In the genomic region with DNA sequence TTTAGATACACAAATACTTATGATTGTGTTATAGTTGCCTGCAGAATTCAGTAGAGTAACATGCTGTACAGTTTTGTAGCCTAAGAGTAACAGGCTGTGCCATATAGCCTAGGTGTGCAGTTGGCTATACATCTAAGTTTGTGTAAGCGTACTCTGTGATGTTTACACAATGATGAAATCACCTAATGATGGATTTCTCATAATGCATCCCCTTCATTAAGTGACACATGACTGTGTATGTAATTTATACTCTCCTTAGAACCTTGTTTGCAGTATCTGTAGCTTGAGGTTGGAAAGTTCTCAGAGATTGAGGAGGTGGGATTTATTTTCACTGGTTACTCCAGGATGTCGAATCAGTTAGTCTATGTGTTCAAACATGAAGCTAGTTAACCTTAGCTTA, we compare ENCODE assay signal across 24 cellular contexts.
DNase-seq lines count a peak whose midpoint lies in the region; ATAC-seq, FAIRE-seq and TF ChIP-seq lines count a peak whose summit lies in the region.
"Had no signal": no experiment of that assay in that cellular context is flagged by ENCODE, and none has a peak within 500 bp of the region (broad histone marks: within the 10 kb centered on the region; RNA-seq: fewer than 3 reads in every experiment).

No MANE protein-coding gene starts in this region.

- H3K36me3 ChIP-seq in HepG2 (replicated peaks in 1 of 2; ENCODE audit: control insufficient read depth in 1 of 2, insufficient read depth in 2 of 2, low read length in 2 of 2) (no peaks in the 10 kb centered on the region), right lobe of liver (no peaks in the 10 kb centered on the region)
- H3K36me3 ChIP-seq: BLaER1, MG63 had no signal

- H4K20me1 ChIP-seq in HepG2 (ENCODE audit: insufficient read depth, low read length), result no peaks in the 10 kb centered on the region
- H4K20me1 ChIP-seq: BLaER1 had no signal

- no peak for FAIRE-seq in HepG2 (lab: Jason Lieb, UNC)
- FAIRE-seq: A549, H54, HTR-8/SVneo had no signal

- H3K4me2 ChIP-seq in HepG2 (ENCODE audit: low read depth, low read length), result no peak overlapping the region
- H3K4me2 ChIP-seq: A549, BLaER1 had no signal

- no peak for ATAC-seq in HepG2
- ATAC-seq in right lobe of liver, result no peak
- no peak for ATAC-seq in activated naive CD8-positive, alpha-beta T cell treated with anti-CD3 and anti-CD28 coated beads, Interleukin-2, amount 50 U/mL, for 24 hours
- ATAC-seq: A549, SK-N-SH treated with all-trans-retinoic acid at 6 μM for 48 hours, T-cell had no signal

- TF ChIP-seq POLR2A in HepG2 (IDR thresholded peaks at IDR 0.05; ENCODE audit: insufficient read depth in 1 of 2, low read depth in 2 of 2, low read length in 2 of 2) (no peak), right lobe of liver (IDR thresholded peaks at IDR 0.05) (no peak)

- BruUV-seq in HepG2 (replicated peaks; lab: Mats Ljungman, UMichigan), result no TSS peak

- no peak overlapping the region for H3K27ac ChIP-seq in HepG2 (ENCODE audit: extremely low read length, insufficient read depth, low read length)
- no peak overlapping the region for H3K27ac ChIP-seq in right lobe of liver
- H3K27ac ChIP-seq: A549, BLaER1 had no signal

- H3K4me1 Mint-ChIP-seq in activated naive CD8-positive, alpha-beta T cell treated with anti-CD3 and anti-CD28 coated beads, Interleukin-2, amount 50 U/mL, for 24 hours, result no peaks in the 10 kb centered on the region
- H3K4me1 Mint-ChIP-seq: IgD-negative memory B cell had no signal

- peaks cover 0 to 6% of the 10 kb centered on the region in 2 experiments; a peak in 1 of 5 replicates for H3K27me3 ChIP-seq in HepG2 (ENCODE audit: control insufficient read depth in 1 of 2, insufficient read depth in 2 of 2, low read length in 2 of 2)
- H3K27me3 ChIP-seq in right lobe of liver, result no peaks in the 10 kb centered on the region
- H3K27me3 ChIP-seq: BLaER1, MG63 had no signal

- CTCF ChIA-PET in HepG2 (lab: Yijun Ruan, JAX; ENCODE audit: low intra/inter-chr PET ratio, low total read pairs), result no interaction called here

- peaks cover 8% of the 10 kb centered on the region for H3K4me1 ChIP-seq in HepG2 (ENCODE audit: insufficient read depth, low read length)
- peaks cover 0 to 10% (median 0%) of the 10 kb centered on the region in 4 donors for H3K4me1 ChIP-seq in right lobe of liver
- H3K4me1 ChIP-seq: A549, BLaER1 had no signal

- in situ Hi-C loops in HepG2 (cut with HindIII; ENCODE audit: extremely low pct_ligation_motif_present, low pct_unique_long_range_greater_than_20kb), result no loop called here

- no peak overlapping the region for H2AFZ ChIP-seq in HepG2 (ENCODE audit: low read length)

- TF ChIP-seq CTCF in HepG2 (CRISPR knock-in tag; IDR thresholded peaks at IDR 0.05), result no peak
- no peak for TF ChIP-seq CTCF in right lobe of liver (IDR thresholded peaks at IDR 0.05)
- no peak for TF ChIP-seq CTCF in epithelial cell of esophagus (IDR thresholded peaks at IDR 0.05; ENCODE audit: insufficient read depth, low read depth, low read length, missing control alignments)

- H3K79me2 ChIP-seq in HepG2 (ENCODE audit: insufficient read depth, low read length), result no peaks in the 10 kb centered on the region

- intact Hi-C loops in HepG2 (cut with micrococcal nuclease; ENCODE audit: unreplicated experiment) (no loop called here), right lobe of liver (cut with DNase I) (no loop called here)

- no peak overlapping the region for H3K4me3 Mint-ChIP-seq in activated naive CD8-positive, alpha-beta T cell treated with anti-CD3 and anti-CD28 coated beads, Interleukin-2, amount 50 U/mL, for 24 hours
- H3K4me3 Mint-ChIP-seq: CD4-positive, alpha-beta memory T cell; IgD-negative memory B cell; T-cell had no signal

- POLR2A ChIA-PET in HepG2 (lab: Yijun Ruan, JAX), result no interaction called here

- H3K27me3 Mint-ChIP-seq in activated naive CD8-positive, alpha-beta T cell treated with anti-CD3 and anti-CD28 coated beads, Interleukin-2, amount 50 U/mL, for 24 hours, result peaks cover 26% of the 10 kb centered on the region

- TF ChIP-seq EP300 in HepG2 (IDR thresholded peaks at IDR 0.05; ENCODE audit: low read depth in 2 of 2, low read length in 2 of 2) (no peak), HepG2 (CRISPR knock-in tag; IDR thresholded peaks at IDR 0.05; ENCODE audit: borderline replicate concordance) (no peak)

- no peak for DNase-seq in HepG2 (ENCODE audit: low spot score)
- no peak for DNase-seq in right lobe of liver
- DNase-seq in NCI-H2081 treated with DMSO at 0.1 percent for 48 hours (lab: John Stamatoyannopoulos, UW), result peak; percentile 15
- peak; percentile 38 for DNase-seq in epithelial cell of esophagus (ENCODE audit: low read depth)
- no peak for DNase-seq in stimulated activated CD4-positive, alpha-beta T cell treated with anti-CD3 and anti-CD28 coated beads, Interleukin-4, amount 100 ng/mL, for 1 hour
- no peak for DNase-seq in activated naive CD8-positive, alpha-beta T cell treated with anti-CD3 and anti-CD28 coated beads, Interleukin-2, amount 50 U/mL, for 24 hours
- DNase-seq in NCI-H2171 treated with DMSO at 0.1 percent for 48 hours (lab: John Stamatoyannopoulos, UW), result no peak
- DNase-seq: CD4-positive, alpha-beta memory T cell; DMS79; Karpas-422; MG63; NCI-H1048; NCI-H1694; NCI-H2107; NCI-H526; NK-92 treated with Interleukin-12 subunit alpha and Interleukin-12 subunit beta, amount 100 ng/mL, for 24 hours; SIG-M5; T-cell had no signal

- 16% methylated on average over 2 of the region's 2 CpGs for WGBS in HepG2 (ENCODE audit: low lambda C conversion rate)
- 70% methylated on average over 2 of the region's 2 CpGs for WGBS in right lobe of liver (ENCODE audit: insufficient coverage, low coverage, low lambda C conversion rate, missing lambda C conversion rate)

- TF ChIP-seq RAD21 in HepG2 (CRISPR knock-in tag; IDR thresholded peaks at IDR 0.05), result no peak

- H3K9ac ChIP-seq in HepG2 (ENCODE audit: insufficient read depth, low read depth, low read length), result no peak overlapping the region
- H3K9ac ChIP-seq: BLaER1 had no signal

- no peak overlapping the region for H3K27ac Mint-ChIP-seq in activated naive CD8-positive, alpha-beta T cell treated with anti-CD3 and anti-CD28 coated beads, Interleukin-2, amount 50 U/mL, for 24 hours
- H3K27ac Mint-ChIP-seq: CD4-positive, alpha-beta memory T cell; T-cell had no signal

- H3K9me3 Mint-ChIP-seq in activated naive CD8-positive, alpha-beta T cell treated with anti-CD3 and anti-CD28 coated beads, Interleukin-2, amount 50 U/mL, for 24 hours, result no peaks in the 10 kb centered on the region
- H3K9me3 Mint-ChIP-seq: CD4-positive, alpha-beta memory T cell; IgD-negative memory B cell; T-cell had no signal

- H3K9me3 ChIP-seq in HepG2 (ENCODE audit: low read length), result no peaks in the 10 kb centered on the region
- no peaks in the 10 kb centered on the region for H3K9me3 ChIP-seq in right lobe of liver
- H3K9me3 ChIP-seq: A549, BLaER1, MG63 had no signal

- H3K4me3 ChIP-seq in HepG2 (replicated peaks in 1 of 3; ENCODE audit: insufficient read depth in 1 of 3, low read depth in 2 of 3, low read length in 3 of 3) (no peak overlapping the region), right lobe of liver (no peak overlapping the region), epithelial cell of esophagus (ENCODE audit: low read length) (no peak overlapping the region)
- H3K4me3 ChIP-seq: A549, BLaER1, MG63 had no signal

- no peaks in the 10 kb centered on the region for H3K36me3 Mint-ChIP-seq in activated naive CD8-positive, alpha-beta T cell treated with anti-CD3 and anti-CD28 coated beads, Interleukin-2, amount 50 U/mL, for 24 hours (ENCODE audit: low read depth)
- H3K36me3 Mint-ChIP-seq: CD4-positive, alpha-beta memory T cell; T-cell had no signal

TF ChIP-seq in HepG2, 621 proteins besides CTCF, POLR2A, EP300 and RAD21:
- TF ChIP-seq, protein P1, sequence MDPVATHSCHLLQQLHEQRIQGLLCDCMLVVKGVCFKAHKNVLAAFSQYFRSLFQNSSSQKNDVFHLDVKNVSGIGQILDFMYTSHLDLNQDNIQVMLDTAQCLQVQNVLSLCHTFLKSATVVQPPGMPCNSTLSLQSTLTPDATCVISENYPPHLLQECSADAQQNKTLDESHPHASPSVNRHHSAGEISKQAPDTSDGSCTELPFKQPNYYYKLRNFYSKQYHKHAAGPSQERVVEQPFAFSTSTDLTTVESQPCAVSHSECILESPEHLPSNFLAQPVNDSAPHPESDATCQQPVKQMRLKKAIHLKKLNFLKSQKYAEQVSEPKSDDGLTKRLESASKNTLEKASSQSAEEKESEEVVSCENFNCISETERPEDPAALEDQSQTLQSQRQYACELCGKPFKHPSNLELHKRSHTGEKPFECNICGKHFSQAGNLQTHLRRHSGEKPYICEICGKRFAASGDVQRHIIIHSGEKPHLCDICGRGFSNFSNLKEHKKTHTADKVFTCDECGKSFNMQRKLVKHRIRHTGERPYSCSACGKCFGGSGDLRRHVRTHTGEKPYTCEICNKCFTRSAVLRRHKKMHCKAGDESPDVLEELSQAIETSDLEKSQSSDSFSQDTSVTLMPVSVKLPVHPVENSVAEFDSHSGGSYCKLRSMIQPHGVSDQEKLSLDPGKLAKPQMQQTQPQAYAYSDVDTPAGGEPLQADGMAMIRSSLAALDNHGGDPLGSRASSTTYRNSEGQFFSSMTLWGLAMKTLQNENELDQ (CRISPR knock-in tag; IDR thresholded peaks at IDR 0.05; ENCODE audit: borderline replicate concordance), result no peak
- TF ChIP-seq CEBPB (IDR thresholded peaks at IDR 0.05; ENCODE audit: borderline replicate concordance, low read depth, low read length), result peak; percentile 19; the same call in 1 of the 2 replicates
TF ChIP-seq in HepG2: peak in this region for 1.

Comparison
In these comparisons a context has a peak if more than half of its experiments do, and no peak if none do; other contexts are left out.
1. DNase-seq: peak in NCI-H2081 treated with DMSO at 0.1 percent for 48 hours (single experiment) and epithelial cell of esophagus (single experiment); none in HepG2 (single experiment), right lobe of liver (0 of 3), stimulated activated CD4-positive, alpha-beta T cell treated with anti-CD3 and anti-CD28 coated beads, Interleukin-4, amount 100 ng/mL, for 1 hour (single experiment), activated naive CD8-positive, alpha-beta T cell treated with anti-CD3 and anti-CD28 coated beads, Interleukin-2, amount 50 U/mL, for 24 hours (single experiment) and NCI-H2171 treated with DMSO at 0.1 percent for 48 hours (single experiment).